Comparison of ENCODE assay signal across 9 cellular contexts in the genomic region with DNA sequence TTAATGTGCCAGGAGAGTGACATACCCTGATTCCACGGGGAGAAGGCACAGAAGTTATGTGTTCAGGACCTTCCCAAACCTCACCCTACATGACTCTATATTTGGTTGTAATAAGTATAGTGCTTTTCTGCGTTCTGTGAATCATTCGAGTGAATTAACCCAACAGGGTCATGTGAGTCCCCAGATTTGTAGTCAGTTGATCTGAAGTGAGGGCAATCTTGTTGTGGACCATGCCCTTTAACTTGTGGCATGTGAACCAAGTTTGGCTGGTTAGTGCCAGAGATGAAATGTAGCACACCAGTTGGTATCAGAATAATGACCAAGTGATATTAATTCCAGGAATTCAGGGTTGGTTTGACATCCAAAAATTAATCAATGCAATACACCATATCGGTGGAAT.
"Had no signal": no experiment of that assay in that cellular context is flagged by ENCODE, and none has a peak within 500 bp of the region (broad histone marks: within the 10 kb centered on the region; RNA-seq: fewer than 3 reads in every experiment).

No MANE protein-coding gene starts in this region.

- FAIRE-seq: HepG2 had no signal

- DNase-seq: GM23248, GOT3, H7, HFFc6 had no signal

- H2AFZ ChIP-seq: GM23248 had no signal

- H3K27ac Mint-ChIP-seq: HFFc6, IgD-negative memory B cell had no signal

- H3K4me3 Mint-ChIP-seq: HFFc6 had no signal

- H3K4me1 ChIP-seq: HAP-1 had no signal

- H3K4me3 ChIP-seq: GM23248, HAP-1 had no signal

- H3K36me3 ChIP-seq: HAP-1 had no signal

- H3K27ac ChIP-seq: GM23248, HL-60 had no signal

- ATAC-seq: HCT116, HepG2 had no signal

- H3K9ac ChIP-seq: GM23248 had no signal

- H3K9me3 ChIP-seq: HAP-1 had no signal
